In genomic region chr15:74188216-74188615, GRCh38 we compare ENCODE assay signal across 39 cellular contexts. TPM values are rescaled to one million over a fixed set of nuclear protein-coding genes. Genes with fewer than 3 reads are reported as not detected.
"Had no signal": no experiment of that assay in that cellular context is flagged by ENCODE, and none has a peak within 500 bp of the region (broad histone marks: within the 10 kb centered on the region; RNA-seq: fewer than 3 reads in every experiment).

No MANE protein-coding gene starts in this region.

- H3K27me3 ChIP-seq: ascending aorta, cardiac muscle cell had no signal

- DNase-seq: activated CD4-positive, alpha-beta memory T cell treated with anti-CD3 and anti-CD28 coated beads, Interleukin-2, amount 10 ng/mL, durations not matched to agents 7 days and 5 days; activated CD4-positive, alpha-beta T cell treated with anti-CD3 and anti-CD28 coated beads for 1 hour; activated CD4-positive, alpha-beta T cell treated with anti-CD3 and anti-CD28 coated beads for 36 hours; activated CD4-positive, alpha-beta T cell treated with anti-CD3 and anti-CD28 coated beads for 48 hours; activated CD4-positive, alpha-beta T cell treated with anti-CD3 and anti-CD28 coated beads, Interleukin-2, amount 10 ng/mL, durations not matched to agents 7 days and 5 days; activated CD4-positive, alpha-beta T cell treated with anti-CD3 and anti-CD28 coated beads, Interleukin-2, amount 50 U/mL, for 48 hours; activated CD4-positive, CD25-positive, alpha-beta regulatory T cell; activated CD8-positive, alpha-beta memory T cell treated with anti-CD3 and anti-CD28 coated beads for 24 hours; activated CD8-positive, alpha-beta memory T cell treated with anti-CD3 and anti-CD28 coated beads, Interleukin-2, amount 10 ng/mL, durations not matched to agents 7 days and 5 days; activated CD8-positive, alpha-beta memory T cell treated with anti-CD3 and anti-CD28 coated beads, Interleukin-2, amount 50 U/mL, for 48 hours; activated CD8-positive, alpha-beta T cell treated with anti-CD3 and anti-CD28 coated beads, Interleukin-2, amount 10 ng/mL, durations not matched to agents 7 days and 5 days; activated effector memory CD4-positive, alpha-beta T cell treated with Interleukin-2 at 50 U/mL for 16 hours; activated gamma-delta T cell; activated naive CD4-positive, alpha-beta T cell treated with anti-CD3 and anti-CD28 coated beads, Interleukin-2, amount 10 ng/mL, durations not matched to agents 7 days and 5 days; activated naive CD4-positive, alpha-beta T cell treated with Interleukin-2 at 50 U/mL for 16 hours; activated naive CD8-positive, alpha-beta T cell treated with anti-CD3 and anti-CD28 coated beads, Interleukin-2, amount 10 ng/mL, durations not matched to agents 7 days and 5 days; activated naive CD8-positive, alpha-beta T cell treated with anti-CD3 and anti-CD28 coated beads, Interleukin-2, amount 50 U/mL, for 24 hours; activated T-cell treated with anti-CD3 and anti-CD28 coated beads, Interleukin-2, amount 50 U/mL, for 24 hours; activated T-cell treated with anti-CD3 and anti-CD28 coated beads, Interleukin-2, amount 50 U/mL, for 48 hours; amygdala; anterior cingulate cortex; caudate nucleus; cerebellar nuclear complex; T-helper 2 cell; T-helper 9 cell had no signal

- ATAC-seq: activated CD4-positive, alpha-beta T cell treated with anti-CD3 and anti-CD28 coated beads for 36 hours; activated CD4-positive, CD25-positive, alpha-beta regulatory T cell treated with anti-CD3 and anti-CD28 coated beads, Interleukin-2, amount 50 U/mL, for 24 hours; activated CD8-positive, alpha-beta memory T cell treated with anti-CD3 and anti-CD28 coated beads, Interleukin-2, amount 10 ng/mL, durations not matched to agents 7 days and 5 days; activated CD8-positive, alpha-beta T cell treated with anti-CD3 and anti-CD28 coated beads, Interleukin-2, amount 10 ng/mL, durations not matched to agents 7 days and 5 days; activated naive CD8-positive, alpha-beta T cell treated with anti-CD3 and anti-CD28 coated beads, Interleukin-2, amount 50 U/mL, for 24 hours; WTC11 had no signal

- H3K4me3 Mint-ChIP-seq: activated CD4-positive, alpha-beta memory T cell treated with anti-CD3 and anti-CD28 coated beads, Interleukin-2, amount 10 ng/mL, durations not matched to agents 7 days and 5 days; activated CD4-positive, alpha-beta T cell treated with anti-CD3 and anti-CD28 coated beads for 36 hours; activated CD4-positive, alpha-beta T cell treated with anti-CD3 and anti-CD28 coated beads, Interleukin-2, amount 10 ng/mL, durations not matched to agents 7 days and 5 days; activated CD8-positive, alpha-beta memory T cell treated with anti-CD3 and anti-CD28 coated beads, Interleukin-2, amount 10 ng/mL, durations not matched to agents 7 days and 5 days; activated CD8-positive, alpha-beta T cell treated with anti-CD3 and anti-CD28 coated beads, Interleukin-2, amount 10 ng/mL, durations not matched to agents 7 days and 5 days; activated naive CD4-positive, alpha-beta T cell treated with anti-CD3 and anti-CD28 coated beads, Interleukin-2, amount 10 ng/mL, durations not matched to agents 7 days and 5 days; activated naive CD4-positive, alpha-beta T cell treated with anti-CD3 and anti-CD28 coated beads, Interleukin-2, amount 50 U/mL, for 24 hours; activated naive CD8-positive, alpha-beta T cell; activated naive CD8-positive, alpha-beta T cell treated with anti-CD3 and anti-CD28 coated beads, Interleukin-2, amount 10 ng/mL, durations not matched to agents 7 days and 5 days; activated naive CD8-positive, alpha-beta T cell treated with anti-CD3 and anti-CD28 coated beads, Interleukin-2, amount 50 U/mL, for 24 hours; activated T-cell treated with anti-CD3 and anti-CD28 coated beads, Interleukin-2, amount 50 U/mL, for 24 hours; brain; central memory CD8-positive, alpha-beta T cell; T-helper 1 cell treated with Interleukin-12 subunit alpha and Interleukin-12 subunit beta and Interleukin-4 antibody, amounts not matched to agents 30 μg/mL and 1 μg/mL, for 36 hours; T-helper 2 cell treated with Interferon-gamma antibody and Interleukin-4, amounts not matched to agents 5 μg/mL and 100 μg/mL, for 36 hours; WTC11 had no signal

- H3K36me3 ChIP-seq: ascending aorta, cardiac muscle cell had no signal

- H3K9me3 ChIP-seq: ascending aorta had no signal

- H3K27ac ChIP-seq: ascending aorta, cardiac muscle cell, VCaP had no signal

- H3K4me1 ChIP-seq: ascending aorta had no signal

- H3K27ac Mint-ChIP-seq: activated CD4-positive, alpha-beta memory T cell treated with anti-CD3 and anti-CD28 coated beads, Interleukin-2, amount 10 ng/mL, durations not matched to agents 7 days and 5 days; activated CD4-positive, alpha-beta T cell treated with anti-CD3 and anti-CD28 coated beads for 36 hours; activated CD4-positive, alpha-beta T cell treated with anti-CD3 and anti-CD28 coated beads, Interleukin-2, amount 10 ng/mL, durations not matched to agents 7 days and 5 days; activated CD8-positive, alpha-beta memory T cell treated with anti-CD3 and anti-CD28 coated beads, Interleukin-2, amount 10 ng/mL, durations not matched to agents 7 days and 5 days; activated CD8-positive, alpha-beta T cell treated with anti-CD3 and anti-CD28 coated beads, Interleukin-2, amount 10 ng/mL, durations not matched to agents 7 days and 5 days; activated naive CD4-positive, alpha-beta T cell treated with anti-CD3 and anti-CD28 coated beads, Interleukin-2, amount 10 ng/mL, durations not matched to agents 7 days and 5 days; activated naive CD4-positive, alpha-beta T cell treated with anti-CD3 and anti-CD28 coated beads, Interleukin-2, amount 50 U/mL, for 24 hours; activated naive CD8-positive, alpha-beta T cell; activated naive CD8-positive, alpha-beta T cell treated with anti-CD3 and anti-CD28 coated beads, Interleukin-2, amount 10 ng/mL, durations not matched to agents 7 days and 5 days; activated naive CD8-positive, alpha-beta T cell treated with anti-CD3 and anti-CD28 coated beads, Interleukin-2, amount 50 U/mL, for 24 hours; activated T-cell treated with anti-CD3 and anti-CD28 coated beads, Interleukin-2, amount 50 U/mL, for 24 hours; activated T-helper 2 cell treated with anti-CD3 and anti-CD28 coated beads, Interferon-gamma antibody, Interleukin-2, Interleukin-4, amounts not matched to agents 10 μg/mL and 5 μg/mL and 100 μg/mL, durations not matched to agents 14 hours and 24 hours and 36 hours; brain; T-helper 1 cell treated with Interleukin-12 subunit alpha and Interleukin-12 subunit beta and Interleukin-4 antibody, amounts not matched to agents 30 μg/mL and 1 μg/mL, for 36 hours; T-helper 2 cell treated with Interferon-gamma antibody and Interleukin-4, amounts not matched to agents 5 μg/mL and 100 μg/mL, for 36 hours; WTC11 had no signal

- H3K4me1 Mint-ChIP-seq: activated CD4-positive, alpha-beta memory T cell treated with anti-CD3 and anti-CD28 coated beads, Interleukin-2, amount 10 ng/mL, durations not matched to agents 7 days and 5 days; activated CD4-positive, alpha-beta T cell treated with anti-CD3 and anti-CD28 coated beads for 36 hours; activated CD4-positive, alpha-beta T cell treated with anti-CD3 and anti-CD28 coated beads, Interleukin-2, amount 10 ng/mL, durations not matched to agents 7 days and 5 days; activated CD8-positive, alpha-beta memory T cell treated with anti-CD3 and anti-CD28 coated beads, Interleukin-2, amount 10 ng/mL, durations not matched to agents 7 days and 5 days; activated naive CD4-positive, alpha-beta T cell treated with anti-CD3 and anti-CD28 coated beads, Interleukin-2, amount 10 ng/mL, durations not matched to agents 7 days and 5 days; activated naive CD4-positive, alpha-beta T cell treated with anti-CD3 and anti-CD28 coated beads, Interleukin-2, amount 50 U/mL, for 24 hours; activated naive CD8-positive, alpha-beta T cell treated with anti-CD3 and anti-CD28 coated beads, Interleukin-2, amount 10 ng/mL, durations not matched to agents 7 days and 5 days; central memory CD8-positive, alpha-beta T cell; WTC11 had no signal

- H3K36me3 Mint-ChIP-seq: activated CD8-positive, alpha-beta memory T cell treated with anti-CD3 and anti-CD28 coated beads, Interleukin-2, amount 10 ng/mL, durations not matched to agents 7 days and 5 days; activated naive CD4-positive, alpha-beta T cell treated with anti-CD3 and anti-CD28 coated beads, Interleukin-2, amount 10 ng/mL, durations not matched to agents 7 days and 5 days; activated naive CD4-positive, alpha-beta T cell treated with anti-CD3 and anti-CD28 coated beads, Interleukin-2, amount 50 U/mL, for 24 hours; activated naive CD8-positive, alpha-beta T cell; activated naive CD8-positive, alpha-beta T cell treated with anti-CD3 and anti-CD28 coated beads, Interleukin-2, amount 10 ng/mL, durations not matched to agents 7 days and 5 days; brain; WTC11 had no signal

- H3K9me3 Mint-ChIP-seq: activated CD4-positive, alpha-beta memory T cell treated with anti-CD3 and anti-CD28 coated beads, Interleukin-2, amount 10 ng/mL, durations not matched to agents 7 days and 5 days; activated CD4-positive, alpha-beta T cell treated with anti-CD3 and anti-CD28 coated beads, Interleukin-2, amount 10 ng/mL, durations not matched to agents 7 days and 5 days; activated naive CD4-positive, alpha-beta T cell treated with anti-CD3 and anti-CD28 coated beads, Interleukin-2, amount 10 ng/mL, durations not matched to agents 7 days and 5 days; activated naive CD4-positive, alpha-beta T cell treated with anti-CD3 and anti-CD28 coated beads, Interleukin-2, amount 50 U/mL, for 24 hours; activated naive CD8-positive, alpha-beta T cell treated with anti-CD3 and anti-CD28 coated beads, Interleukin-2, amount 10 ng/mL, durations not matched to agents 7 days and 5 days; activated naive CD8-positive, alpha-beta T cell treated with anti-CD3 and anti-CD28 coated beads, Interleukin-2, amount 50 U/mL, for 24 hours; activated T-cell treated with anti-CD3 and anti-CD28 coated beads, Interleukin-2, amount 50 U/mL, for 24 hours; activated T-helper 2 cell treated with anti-CD3 and anti-CD28 coated beads, Interferon-gamma antibody, Interleukin-2, Interleukin-4, amounts not matched to agents 10 μg/mL and 5 μg/mL and 100 μg/mL, durations not matched to agents 14 hours and 24 hours and 36 hours; brain; central memory CD8-positive, alpha-beta T cell; T-helper 1 cell treated with Interleukin-12 subunit alpha and Interleukin-12 subunit beta and Interleukin-4 antibody, amounts not matched to agents 30 μg/mL and 1 μg/mL, for 36 hours; T-helper 2 cell treated with Interferon-gamma antibody and Interleukin-4, amounts not matched to agents 5 μg/mL and 100 μg/mL, for 36 hours; WTC11 had no signal

- H3K27me3 Mint-ChIP-seq: activated CD4-positive, alpha-beta T cell treated with anti-CD3 and anti-CD28 coated beads for 36 hours; activated CD4-positive, alpha-beta T cell treated with anti-CD3 and anti-CD28 coated beads, Interleukin-2, amount 10 ng/mL, durations not matched to agents 7 days and 5 days; activated CD8-positive, alpha-beta memory T cell treated with anti-CD3 and anti-CD28 coated beads, Interleukin-2, amount 10 ng/mL, durations not matched to agents 7 days and 5 days; activated naive CD4-positive, alpha-beta T cell treated with anti-CD3 and anti-CD28 coated beads, Interleukin-2, amount 50 U/mL, for 24 hours; activated naive CD8-positive, alpha-beta T cell; activated naive CD8-positive, alpha-beta T cell treated with anti-CD3 and anti-CD28 coated beads, Interleukin-2, amount 50 U/mL, for 24 hours; activated T-cell treated with anti-CD3 and anti-CD28 coated beads, Interleukin-2, amount 50 U/mL, for 24 hours had no signal

- H3K4me3 ChIP-seq: ascending aorta, cardiac muscle cell had no signal

RNA-seq across cellular contexts. Expression of gene STRA6, which starts 14.4 kb away (rescaled TPM):
- total RNA-seq: activated CD4-positive, alpha-beta memory T cell treated with anti-CD3 and anti-CD28 coated beads, Interleukin-2, amount 10 ng/mL, durations not matched to agents 7 days and 5 days; activated CD4-positive, alpha-beta T cell treated with anti-CD3 and anti-CD28 coated beads for 36 hours; activated CD4-positive, alpha-beta T cell treated with anti-CD3 and anti-CD28 coated beads, Interleukin-2, amount 10 ng/mL, durations not matched to agents 7 days and 5 days; activated CD8-positive, alpha-beta T cell treated with anti-CD3 and anti-CD28 coated beads, Interleukin-2, amount 10 ng/mL, durations not matched to agents 7 days and 5 days; activated naive CD8-positive, alpha-beta T cell treated with anti-CD3 and anti-CD28 coated beads, Interleukin-2, amount 10 ng/mL, durations not matched to agents 7 days and 5 days; activated T-helper 2 cell treated with anti-CD3 and anti-CD28 coated beads, Interferon-gamma antibody, Interleukin-2, Interleukin-4, amounts not matched to agents 10 μg/mL and 5 μg/mL and 100 μg/mL, durations not matched to agents 14 hours and 24 hours and 36 hours; ascending aorta had no signal

RNA-seq across cellular contexts. Expression of gene ISLR, which starts 14.7 kb away (rescaled TPM):
- total RNA-seq: activated CD4-positive, alpha-beta memory T cell treated with anti-CD3 and anti-CD28 coated beads, Interleukin-2, amount 10 ng/mL, durations not matched to agents 7 days and 5 days; activated CD4-positive, alpha-beta T cell treated with anti-CD3 and anti-CD28 coated beads for 36 hours; activated CD4-positive, alpha-beta T cell treated with anti-CD3 and anti-CD28 coated beads, Interleukin-2, amount 10 ng/mL, durations not matched to agents 7 days and 5 days; activated CD8-positive, alpha-beta memory T cell treated with anti-CD3 and anti-CD28 coated beads, Interleukin-2, amount 10 ng/mL, durations not matched to agents 7 days and 5 days; activated CD8-positive, alpha-beta T cell treated with anti-CD3 and anti-CD28 coated beads, Interleukin-2, amount 10 ng/mL, durations not matched to agents 7 days and 5 days; activated naive CD8-positive, alpha-beta T cell treated with anti-CD3 and anti-CD28 coated beads, Interleukin-2, amount 10 ng/mL, durations not matched to agents 7 days and 5 days; activated T-helper 2 cell treated with anti-CD3 and anti-CD28 coated beads, Interferon-gamma antibody, Interleukin-2, Interleukin-4, amounts not matched to agents 10 μg/mL and 5 μg/mL and 100 μg/mL, durations not matched to agents 14 hours and 24 hours and 36 hours had no signal

RNA-seq across cellular contexts. Expression of gene CCDC33, which starts 47.9 kb away (rescaled TPM):
- total RNA-seq: activated CD4-positive, alpha-beta memory T cell treated with anti-CD3 and anti-CD28 coated beads, Interleukin-2, amount 10 ng/mL, durations not matched to agents 7 days and 5 days; activated CD4-positive, alpha-beta T cell treated with anti-CD3 and anti-CD28 coated beads for 36 hours; activated CD4-positive, alpha-beta T cell treated with anti-CD3 and anti-CD28 coated beads, Interleukin-2, amount 10 ng/mL, durations not matched to agents 7 days and 5 days; activated CD8-positive, alpha-beta memory T cell treated with anti-CD3 and anti-CD28 coated beads, Interleukin-2, amount 10 ng/mL, durations not matched to agents 7 days and 5 days; activated CD8-positive, alpha-beta T cell treated with anti-CD3 and anti-CD28 coated beads, Interleukin-2, amount 10 ng/mL, durations not matched to agents 7 days and 5 days; activated T-helper 2 cell treated with anti-CD3 and anti-CD28 coated beads, Interferon-gamma antibody, Interleukin-2, Interleukin-4, amounts not matched to agents 10 μg/mL and 5 μg/mL and 100 μg/mL, durations not matched to agents 14 hours and 24 hours and 36 hours; ascending aorta; bronchial epithelial cell; chondrocyte had no signal

RNA-seq across cellular contexts. Expression of gene ISLR2, which starts 57.8 kb away (rescaled TPM):
- total RNA-seq: activated CD4-positive, alpha-beta T cell treated with anti-CD3 and anti-CD28 coated beads, Interleukin-2, amount 10 ng/mL, durations not matched to agents 7 days and 5 days; activated CD8-positive, alpha-beta T cell treated with anti-CD3 and anti-CD28 coated beads, Interleukin-2, amount 10 ng/mL, durations not matched to agents 7 days and 5 days; activated naive CD8-positive, alpha-beta T cell treated with anti-CD3 and anti-CD28 coated beads, Interleukin-2, amount 10 ng/mL, durations not matched to agents 7 days and 5 days; activated T-helper 2 cell treated with anti-CD3 and anti-CD28 coated beads, Interferon-gamma antibody, Interleukin-2, Interleukin-4, amounts not matched to agents 10 μg/mL and 5 μg/mL and 100 μg/mL, durations not matched to agents 14 hours and 24 hours and 36 hours; bronchial epithelial cell; cardiac muscle cell had no signal
- polyA plus RNA-seq: cardiac muscle cell had no signal
